In genomic region chr13:110396913-110397379, GRCh38 we compare ENCODE assay signal across 11 cellular contexts.
DNase-seq lines count a peak whose midpoint lies in the region; ATAC-seq and TF ChIP-seq lines count a peak whose summit lies in the region.
"Had no signal": no experiment of that assay in that cellular context is flagged by ENCODE, and none has a peak within 500 bp of the region (broad histone marks: within the 10 kb centered on the region; RNA-seq: fewer than 3 reads in every experiment).

No MANE protein-coding gene starts in this region.

- H3K4me2 ChIP-seq in SK-N-SH: peak overlapping the region; percentile 42; the same call in 1 of the 2 replicates

- H3K9me3 ChIP-seq in SK-N-SH (no peaks in the 10 kb centered on the region), ovary (no peaks in the 10 kb centered on the region)

- no peak overlapping the region for H2AFZ ChIP-seq in SK-N-SH (ENCODE audit: low read depth)

- DNase-seq in AG04449 (ENCODE audit: low read depth, low spot score): peak; percentile 100
- no peak for DNase-seq in SK-N-SH
- DNase-seq in fibroblast of the conjunctiva (ENCODE audit: low read depth): peak; percentile 97
- DNase-seq in ovary: peak; percentile 87 to 96 (median 92)
- DNase-seq in NK-92 (lab: John Stamatoyannopoulos, UW; ENCODE audit: unreplicated experiment): no peak
- DNase-seq in activated CD4-positive, alpha-beta T cell treated with anti-CD3 and anti-CD28 coated beads, Interleukin-2, amount 50 U/mL, for 1 hour: no peak
- DNase-seq in NCI-H187 treated with DMSO at 0.1 percent for 48 hours (lab: John Stamatoyannopoulos, UW): no peak
- DNase-seq: T-cell had no signal

- peaks cover 53% of the 10 kb centered on the region for H3K79me2 ChIP-seq in SK-N-SH (ENCODE audit: insufficient read depth)

- peaks cover 20 to 53% of the 10 kb centered on the region in 2 experiments for H3K4me1 ChIP-seq in SK-N-SH (ENCODE audit: control insufficient read depth in 1 of 2, insufficient read depth in 2 of 2, low read depth in 1 of 2, low read length in 1 of 2)
- H3K4me1 ChIP-seq in ovary (ENCODE audit: insufficient read depth): peaks cover 24% of the 10 kb centered on the region

- CTCF ChIA-PET in AG04449 (lab: Yijun Ruan, JAX): no interaction called here
- CTCF ChIA-PET in SK-N-SH (lab: Yijun Ruan, JAX): no interaction called here

- intact Hi-C loops in ovary (cut with DNase I): loop anchor here (5.0 to 10.0 kb wide), 4 partner anchors 50 to 155 kb away; partner anchors contain the start of genes COL4A1 (in 1 of the 4) and COL4A2 (in 1 of the 4)

- H3K4me3 ChIP-seq in AG04449 (ENCODE audit: low read depth, low read length) (no peak overlapping the region), SK-N-SH (ENCODE audit: low read depth in 2 of 2, low read length in 1 of 2) (no peak overlapping the region), ovary (peak overlapping the region; percentile 24)
- H3K4me3 ChIP-seq: K562 had no signal

- POLR2A ChIA-PET in AG04449 (lab: Yijun Ruan, JAX): no interaction called here
- POLR2A ChIA-PET in SK-N-SH (lab: Yijun Ruan, JAX): no interaction called here

- TF ChIP-seq CTCF in AG04449 (IDR thresholded peaks at IDR 0.05; ENCODE audit: insufficient read depth, low read length, missing control alignments): no peak
- TF ChIP-seq CTCF in SK-N-SH (IDR thresholded peaks at IDR 0.05): no peak
- no peak for TF ChIP-seq CTCF in ovary (IDR thresholded peaks at IDR 0.05)

- peak in 1 of 2 experiments; percentile 73; a peak in 1 of 4 replicates for TF ChIP-seq EP300 in SK-N-SH (IDR thresholded peaks at IDR 0.05; ENCODE audit: borderline replicate concordance in 1 of 2, low read depth in 1 of 2, low read length in 1 of 2)
- TF ChIP-seq EP300 in ovary (IDR thresholded peaks at IDR 0.05): peak; percentile 93

- H3K27me3 ChIP-seq in SK-N-SH (ENCODE audit: insufficient read depth): no peaks in the 10 kb centered on the region
- no peaks in the 10 kb centered on the region for H3K27me3 ChIP-seq in ovary

- ATAC-seq in HG03378 (IDR thresholded peaks at IDR 0.05; ENCODE audit: unreplicated experiment): no peak
- ATAC-seq: K562, T-cell had no signal

- H4K20me1 ChIP-seq in SK-N-SH (ENCODE audit: insufficient read depth): no peaks in the 10 kb centered on the region

- 34% methylated on average over 10 of the region's 11 CpGs for WGBS in SK-N-SH (ENCODE audit: low lambda C conversion rate)
- WGBS in ovary, 3 donors: 4 to 13% (median 7%) methylated on average over 11 of the region's 11 CpGs

- peak overlapping the region; percentile 52; the same call in 1 of the 2 replicates for H3K9ac ChIP-seq in SK-N-SH

- no peaks in the 10 kb centered on the region for H3K9me2 ChIP-seq in SK-N-SH

- H3K36me3 ChIP-seq in SK-N-SH (replicated peaks in 1 of 2; ENCODE audit: control insufficient read depth in 1 of 2, insufficient read depth in 2 of 2, low read length in 1 of 2) (no peaks in the 10 kb centered on the region), ovary (no peaks in the 10 kb centered on the region)

- peaks cover 70% of the 10 kb centered on the region for H3F3A ChIP-seq in SK-N-SH (replicated peaks; ENCODE audit: insufficient read depth)

- no peak for TF ChIP-seq RAD21 in SK-N-SH (IDR thresholded peaks at IDR 0.05; ENCODE audit: low read length)

- H3K27ac ChIP-seq in SK-N-SH (ENCODE audit: low read depth in 2 of 2, low read length in 1 of 2) (peak overlapping the region; percentile 40 to 94), ovary (peak overlapping the region; percentile 76 to 86)
- H3K27ac ChIP-seq: C4-2B had no signal

- no peak for TF ChIP-seq POLR2A in ovary (IDR thresholded peaks at IDR 0.05)

TF ChIP-seq in SK-N-SH, 30 proteins besides CTCF, POLR2A, EP300 and RAD21 (continues in another document):
- TF ChIP-seq GABPA (IDR thresholded peaks at IDR 0.05; ENCODE audit: low read depth) (no peak), NRF1 (IDR thresholded peaks at IDR 0.05; ENCODE audit: low read depth, low read length) (no peak), POLR2AphosphoS5 (IDR thresholded peaks at IDR 0.05; ENCODE audit: low read depth, low read length) (peak; percentile 42; the same call in 1 of the 2 replicates), USF1 (IDR thresholded peaks at IDR 0.05; ENCODE audit: borderline replicate concordance, low read depth) (peak; percentile 76; the same call in 1 of the 2 replicates), REST (IDR thresholded peaks at IDR 0.05; ENCODE audit: low read depth, low read length) (0 out of 2 replicates have a peak, but pooled peaks have one; percentile 6), TEAD4 (IDR thresholded peaks at IDR 0.05; ENCODE audit: borderline replicate concordance, insufficient read depth) (peak; percentile 59; the same call in 1 of the 2 replicates), FOXM1 (IDR thresholded peaks at IDR 0.05; ENCODE audit: low read depth) (0 out of 2 replicates have a peak, but pooled peaks have one; percentile 59), JUND (IDR thresholded peaks at IDR 0.05) (peak; percentile 73), RFX5 (IDR thresholded peaks at IDR 0.05; ENCODE audit: low read length) (no peak), FOSL2 (IDR thresholded peaks at IDR 0.05; ENCODE audit: borderline replicate concordance, low read depth) (peak; percentile 66; the same call in 1 of the 2 replicates), RXRA (IDR thresholded peaks at IDR 0.05; ENCODE audit: borderline replicate concordance, low read depth) (no peak), TCF12 (IDR thresholded peaks at IDR 0.05) (peak; percentile 78)
- TF ChIP-seq, protein P1, sequence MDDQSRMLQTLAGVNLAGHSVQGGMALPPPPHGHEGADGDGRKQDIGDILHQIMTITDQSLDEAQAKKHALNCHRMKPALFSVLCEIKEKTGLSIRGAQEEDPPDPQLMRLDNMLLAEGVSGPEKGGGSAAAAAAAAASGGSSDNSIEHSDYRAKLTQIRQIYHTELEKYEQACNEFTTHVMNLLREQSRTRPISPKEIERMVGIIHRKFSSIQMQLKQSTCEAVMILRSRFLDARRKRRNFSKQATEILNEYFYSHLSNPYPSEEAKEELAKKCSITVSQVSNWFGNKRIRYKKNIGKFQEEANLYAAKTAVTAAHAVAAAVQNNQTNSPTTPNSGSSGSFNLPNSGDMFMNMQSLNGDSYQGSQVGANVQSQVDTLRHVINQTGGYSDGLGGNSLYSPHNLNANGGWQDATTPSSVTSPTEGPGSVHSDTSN (IDR thresholded peaks at IDR 0.05): peak; percentile 70
- TF ChIP-seq, protein P2, sequence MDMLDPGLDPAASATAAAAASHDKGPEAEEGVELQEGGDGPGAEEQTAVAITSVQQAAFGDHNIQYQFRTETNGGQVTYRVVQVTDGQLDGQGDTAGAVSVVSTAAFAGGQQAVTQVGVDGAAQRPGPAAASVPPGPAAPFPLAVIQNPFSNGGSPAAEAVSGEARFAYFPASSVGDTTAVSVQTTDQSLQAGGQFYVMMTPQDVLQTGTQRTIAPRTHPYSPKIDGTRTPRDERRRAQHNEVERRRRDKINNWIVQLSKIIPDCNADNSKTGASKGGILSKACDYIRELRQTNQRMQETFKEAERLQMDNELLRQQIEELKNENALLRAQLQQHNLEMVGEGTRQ (IDR thresholded peaks at IDR 0.05; ENCODE audit: borderline replicate concordance, low read depth, low read length): no peak
- TF ChIP-seq, protein P3, sequence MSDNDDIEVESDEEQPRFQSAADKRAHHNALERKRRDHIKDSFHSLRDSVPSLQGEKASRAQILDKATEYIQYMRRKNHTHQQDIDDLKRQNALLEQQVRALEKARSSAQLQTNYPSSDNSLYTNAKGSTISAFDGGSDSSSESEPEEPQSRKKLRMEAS (IDR thresholded peaks at IDR 0.05; ENCODE audit: low read depth): peak; percentile 61; the same call in 1 of the 2 replicates

Comparison
In these comparisons a context has a peak if more than half of its experiments do, and no peak if none do; other contexts are left out.
1. DNase-seq: peak in AG04449 (single experiment), fibroblast of the conjunctiva (single experiment) and ovary (5 of 5); none in SK-N-SH (single experiment), NK-92 (single experiment), activated CD4-positive, alpha-beta T cell treated with anti-CD3 and anti-CD28 coated beads, Interleukin-2, amount 50 U/mL, for 1 hour (single experiment) and NCI-H187 treated with DMSO at 0.1 percent for 48 hours (single experiment).